8 cellular contexts compared by ENCODE assay signal in genomic region chr3:115217678-115218451, GRCh38.
DNase-seq lines count a peak whose midpoint lies in the region; ATAC-seq, FAIRE-seq and TF ChIP-seq lines count a peak whose summit lies in the region.

No MANE protein-coding gene starts in this region.

- CTCF ChIA-PET in CD4-positive, alpha-beta T cell (lab: Charles Lee) = interaction anchor here (1.0 kb wide), 1 partner anchor 12 kb away, joined by 4 read pairs; no protein-coding TSS in a partner anchor

- no peak overlapping the region for H3K4me3 Mint-ChIP-seq in CD4-positive, alpha-beta T cell

- H3K36me3 ChIP-seq in SJSA1 = no peaks in the 10 kb centered on the region
- H3K36me3 ChIP-seq in mucosa of descending colon (ENCODE audit: low read depth) = no peaks in the 10 kb centered on the region

- H3K4me1 ChIP-seq in SJSA1 (replicated peaks) (peaks cover 13% of the 10 kb centered on the region), mucosa of descending colon (ENCODE audit: low read depth) (peaks cover 10% of the 10 kb centered on the region)

- intact Hi-C loops in CD4-positive, alpha-beta T cell (cut with DNase I, micrococcal nuclease) = loop anchor here in 1 of 2 experiments (2.0 to 10.0 kb wide), 2 partner anchors 475 to 597 kb away; no protein-coding TSS in a partner anchor
- intact Hi-C loops in mucosa of descending colon (cut with DNase I, micrococcal nuclease) = loop anchor here (5.0 kb wide), 1 partner anchor 474 kb away; no protein-coding TSS in a partner anchor

- no peak overlapping the region for H3K27ac ChIP-seq in CD4-positive, alpha-beta T cell (ENCODE audit: low read depth, low read length)
- H3K27ac ChIP-seq in SJSA1 = peak overlapping the region; percentile 24; the same call in 1 of the 2 replicates

- no peaks in the 10 kb centered on the region for H3K27me3 ChIP-seq in CD4-positive, alpha-beta T cell (ENCODE audit: control insufficient read depth, insufficient read depth, low read length)
- H3K27me3 ChIP-seq in SJSA1 (replicated peaks) = no peaks in the 10 kb centered on the region

- H3K27me3 Mint-ChIP-seq in CD4-positive, alpha-beta T cell = no peaks in the 10 kb centered on the region

- H3K36me3 Mint-ChIP-seq in CD4-positive, alpha-beta T cell (ENCODE audit: low read depth) = no peaks in the 10 kb centered on the region

- POLR2A ChIA-PET in CD4-positive, alpha-beta T cell (lab: Charles Lee) = no interaction called here

- TF ChIP-seq POLR2A in erythroblast (IDR thresholded peaks at IDR 0.05; ENCODE audit: low read length) = no peak

- peak; percentile 29 for TF ChIP-seq CTCF in CD4-positive, alpha-beta T cell (IDR thresholded peaks at IDR 0.05)
- no peak for TF ChIP-seq CTCF in mucosa of descending colon (IDR thresholded peaks at IDR 0.05)

- FAIRE-seq in GM19239 (lab: Jason Lieb, UNC) = no peak

- no peaks in the 10 kb centered on the region for H3K9me3 Mint-ChIP-seq in CD4-positive, alpha-beta T cell

- H3K4me1 Mint-ChIP-seq in CD4-positive, alpha-beta T cell (ENCODE audit: low read depth) = no peaks in the 10 kb centered on the region

- H3K27ac Mint-ChIP-seq in CD4-positive, alpha-beta T cell = no peak overlapping the region

- no peak for ATAC-seq in CD4-positive, alpha-beta T cell (ENCODE audit: poor library complexity)
- ATAC-seq in GM19351 (IDR thresholded peaks at IDR 0.05; ENCODE audit: unreplicated experiment) (peak; percentile 69), mucosa of descending colon (peak; percentile 96)

- no peak for DNase-seq in CD4-positive, alpha-beta T cell
- DNase-seq in NCI-H1048 (lab: John Stamatoyannopoulos, UW) = peak; percentile 42
- DNase-seq in SJSA1 (ENCODE audit: low read depth in 1 of 2, low spot score in 2 of 2) = peak; percentile 60 to 79
- peak; percentile 22 to 24 for DNase-seq in erythroblast (lab: John Stamatoyannopoulos, UW)
- peak in 2 of 3 donors; percentile 32 to 73 for DNase-seq in mucosa of descending colon
- DNase-seq in effector CD8-positive, alpha-beta T cell (lab: John Stamatoyannopoulos, UW) = no peak
- DNase-seq in GM19239 (ENCODE audit: insufficient read length, low spot score) = no peak

- H3K4me3 ChIP-seq in SJSA1 (no peak overlapping the region), mucosa of descending colon (no peak overlapping the region)

- H3K9me3 ChIP-seq in CD4-positive, alpha-beta T cell (ENCODE audit: control insufficient read depth, low read length) = no peaks in the 10 kb centered on the region
- H3K9me3 ChIP-seq in SJSA1 (replicated peaks) (no peaks in the 10 kb centered on the region), mucosa of descending colon (no peaks in the 10 kb centered on the region)

Comparison
In these comparisons a context has a peak if more than half of its experiments do, and no peak if none do; other contexts are left out.
1. DNase-seq: peak in NCI-H1048 (single experiment), SJSA1 (2 of 2), erythroblast (2 of 2) and mucosa of descending colon (2 of 3); none in CD4-positive, alpha-beta T cell (0 of 10), effector CD8-positive, alpha-beta T cell (single experiment) and GM19239 (single experiment).